Comparison of ENCODE assay signal across 7 cellular contexts in genomic region chr17:5706835-5707234, GRCh38.
DNase-seq lines count a peak whose midpoint lies in the region; ATAC-seq and TF ChIP-seq lines count a peak whose summit lies in the region.

No MANE protein-coding gene starts in this region.

- H3K36me3 ChIP-seq in right lobe of liver: no peaks in the 10 kb centered on the region

- DNase-seq in GM12865 (ENCODE audit: low read depth) (peak; percentile 70), NCI-H1694 (lab: John Stamatoyannopoulos, UW) (peak; percentile 51), right lobe of liver (peak in 1 of 3 donors; percentile 36)
- DNase-seq in central memory CD4-positive, alpha-beta T cell: peak; percentile 28
- DNase-seq in stimulated activated CD4-positive, alpha-beta T cell treated with anti-CD3 and anti-CD28 coated beads, TNF-alpha, amount 100 ng/mL, for 4 hours (ENCODE audit: low read depth in 3 of 3): peak; percentile 8 to 16 (median 12)

- TF ChIP-seq CTCF in GM12865 (IDR thresholded peaks at IDR 0.05; ENCODE audit: insufficient read depth, low read depth, low read length, missing control alignments) (peak; percentile 90), WI38 (IDR thresholded peaks at IDR 0.05; ENCODE audit: low read depth, low read length) (peak; percentile 92), right lobe of liver (IDR thresholded peaks at IDR 0.05) (peak; percentile 36 to 62 (median 44))

- H3K4me3 ChIP-seq in GM12865 (ENCODE audit: low read depth, low read length): no peak overlapping the region
- no peak overlapping the region for H3K4me3 ChIP-seq in WI38 (ENCODE audit: low read depth, low read length)
- H3K4me3 ChIP-seq in right lobe of liver: no peak overlapping the region

- no peak for TF ChIP-seq POLR2A in right lobe of liver (IDR thresholded peaks at IDR 0.05)

- no peaks in the 10 kb centered on the region for H3K4me1 ChIP-seq in right lobe of liver

- ATAC-seq in right lobe of liver (peak; percentile 36 to 79 (median 58)), GM18868 (IDR thresholded peaks at IDR 0.05; ENCODE audit: unreplicated experiment) (no peak)

- WGBS in right lobe of liver (ENCODE audit: insufficient coverage, low coverage, low lambda C conversion rate, missing lambda C conversion rate): 18% methylated on average over 3 of the region's 3 CpGs

- no peaks in the 10 kb centered on the region for H3K27me3 ChIP-seq in right lobe of liver

- H3K27ac ChIP-seq in right lobe of liver: no peak overlapping the region

- H3K9me3 ChIP-seq in right lobe of liver: no peaks in the 10 kb centered on the region

- intact Hi-C loops in right lobe of liver (cut with DNase I): no loop called here
